24 cellular contexts compared by ENCODE assay signal in genomic region chr10:72220637-72221036, GRCh38. TPM values are rescaled to one million over a fixed set of nuclear protein-coding genes. Genes with fewer than 3 reads are reported as not detected.
DNase-seq lines count a peak whose midpoint lies in the region; ATAC-seq and TF ChIP-seq lines count a peak whose summit lies in the region.
"Had no signal": no experiment of that assay in that cellular context is flagged by ENCODE, and none has a peak within 500 bp of the region (broad histone marks: within the 10 kb centered on the region; RNA-seq: fewer than 3 reads in every experiment).

No MANE protein-coding gene starts in this region.

- dilution Hi-C loops in IMR-90 (cut with HindIII; ENCODE audit: low sequenced_read_pairs, unreplicated experiment): no loop called here

- TF ChIP-seq CTCF in IMR-90 (conservative IDR thresholded peaks at IDR 0.05; ENCODE audit: low read depth, low read length) (no peak), sigmoid colon (IDR thresholded peaks at IDR 0.05) (no peak)

- no peak overlapping the region for H3K4me2 ChIP-seq in IMR-90 (ENCODE audit: low read depth, low read length)
- H3K4me2 ChIP-seq: SK-N-SH had no signal

- no peaks in the 10 kb centered on the region for H3K9me3 ChIP-seq in IMR-90 (ENCODE audit: control insufficient read depth, insufficient read depth, low read length)
- no peaks in the 10 kb centered on the region for H3K9me3 ChIP-seq in sigmoid colon
- H3K9me3 ChIP-seq: body of pancreas, heart right ventricle, neutrophil, SK-N-SH had no signal

- peaks cover 37% of the 10 kb centered on the region for H3K36me3 Mint-ChIP-seq in activated naive CD8-positive, alpha-beta T cell treated with anti-CD3 and anti-CD28 coated beads for 36 hours
- H3K36me3 Mint-ChIP-seq: IgD-negative memory B cell had no signal

- peaks cover 51% of the 10 kb centered on the region for H3K4me1 Mint-ChIP-seq in activated naive CD8-positive, alpha-beta T cell treated with anti-CD3 and anti-CD28 coated beads for 36 hours

- H4K5ac ChIP-seq in IMR-90 (ENCODE audit: low read depth, low read length): no peak overlapping the region

- no peak overlapping the region for H4K8ac ChIP-seq in IMR-90 (ENCODE audit: low read depth in 2 of 2, low read length in 2 of 2)

- POLR2A ChIA-PET in IMR-90 (lab: Charles Lee; ENCODE audit: unreplicated experiment): no interaction called here

- ATAC-seq in IMR-90 (ENCODE audit: low read depth): no peak
- ATAC-seq in HG02678 (IDR thresholded peaks at IDR 0.05; ENCODE audit: unreplicated experiment): no peak
- ATAC-seq: body of pancreas, heart right ventricle had no signal

- H3K4me3 ChIP-seq in IMR-90 (ENCODE audit: insufficient read depth, low read depth, low read length) (no peak overlapping the region), sigmoid colon (no peak overlapping the region)
- H3K4me3 ChIP-seq: body of pancreas, GM23248, heart right ventricle had no signal

- H3K56ac ChIP-seq in IMR-90 (ENCODE audit: extremely low read depth, insufficient read depth, low read length): no peak overlapping the region

- H2BK20ac ChIP-seq in IMR-90 (ENCODE audit: low read depth, low read length): no peak overlapping the region

- peak overlapping the region; percentile 77 for H3K27ac Mint-ChIP-seq in activated naive CD8-positive, alpha-beta T cell treated with anti-CD3 and anti-CD28 coated beads for 36 hours
- H3K27ac Mint-ChIP-seq: progenitor cell of endocrine pancreas; T-helper 2 cell treated with Interferon-gamma antibody and Interleukin-4, amounts not matched to agents 5 μg/mL and 100 μg/mL, for 36 hours had no signal

- H3K18ac ChIP-seq in IMR-90 (ENCODE audit: low read depth, low read length): no peak overlapping the region

- H3K27me3 Mint-ChIP-seq in activated naive CD8-positive, alpha-beta T cell treated with anti-CD3 and anti-CD28 coated beads for 36 hours: no peaks in the 10 kb centered on the region
- H3K27me3 Mint-ChIP-seq: IgD-negative memory B cell, progenitor cell of endocrine pancreas had no signal

- H3K36me3 ChIP-seq in IMR-90 (ENCODE audit: control insufficient read depth, insufficient read depth, low read length) (peaks cover 8% of the 10 kb centered on the region; the same call in 1 of the 2 replicates), sigmoid colon (peaks cover 0 to 32% (median 2%) of the 10 kb centered on the region in 4 donors)

- peaks cover 5% of the 10 kb centered on the region; the same call in 1 of the 2 replicates for H3K9me1 ChIP-seq in IMR-90 (ENCODE audit: insufficient read depth, low read length)

- H3K9ac ChIP-seq in IMR-90 (ENCODE audit: low read depth, low read length): no peak overlapping the region
- H3K9ac ChIP-seq: GM23248, SK-N-SH had no signal

- H3K14ac ChIP-seq in IMR-90 (replicated peaks; ENCODE audit: low read depth, low read length): no peak overlapping the region

- CTCF ChIA-PET in IMR-90 (lab: Yijun Ruan, JAX): no interaction called here

- BruUV-seq in IMR-90 (replicated peaks; lab: Mats Ljungman, UMichigan): no TSS peak

- H3K4me3 Mint-ChIP-seq in activated naive CD8-positive, alpha-beta T cell treated with anti-CD3 and anti-CD28 coated beads for 36 hours: no peak overlapping the region
- H3K4me3 Mint-ChIP-seq: T-helper 2 cell treated with Interferon-gamma antibody and Interleukin-4, amounts not matched to agents 5 μg/mL and 100 μg/mL, for 36 hours had no signal

- no peaks in the 10 kb centered on the region for H3K27me3 ChIP-seq in IMR-90 (ENCODE audit: control insufficient read depth, insufficient read depth, low read length)
- H3K27me3 ChIP-seq in sigmoid colon: no peaks in the 10 kb centered on the region
- H3K27me3 ChIP-seq: body of pancreas, heart right ventricle, neutrophil had no signal

- H3K79me1 ChIP-seq in IMR-90 (ENCODE audit: low read depth in 1 of 2, low read length in 2 of 2): peaks cover 17 to 41% of the 10 kb centered on the region in 2 experiments

- H3K23ac ChIP-seq in IMR-90 (ENCODE audit: low read depth, low read length): no peak overlapping the region

- H2BK15ac ChIP-seq in IMR-90 (ENCODE audit: low read depth, low read length): no peak overlapping the region

- H2BK5ac ChIP-seq in IMR-90 (ENCODE audit: low read depth, low read length, poor library complexity, severe bottlenecking): no peak overlapping the region

- H3K4me1 ChIP-seq in IMR-90 (ENCODE audit: control insufficient read depth, insufficient read depth, low read length): peaks cover 5% of the 10 kb centered on the region; the same call in 1 of the 2 replicates
- peaks cover 0 to 57% (median 47%) of the 10 kb centered on the region in 4 donors for H3K4me1 ChIP-seq in sigmoid colon

- peak; percentile 31 for DNase-seq in CD1c-positive myeloid dendritic cell (ENCODE audit: extremely low spot score)
- DNase-seq in IMR-90: no peak
- DNase-seq in activated naive CD8-positive, alpha-beta T cell treated with anti-CD3 and anti-CD28 coated beads for 36 hours: no peak
- no peak for DNase-seq in sigmoid colon
- DNase-seq in NCI-H1092 treated with DMSO at 0.1 percent for 48 hours (lab: John Stamatoyannopoulos, UW): no peak
- DNase-seq in EL: no peak
- DNase-seq: activated T-cell treated with anti-CD3 and anti-CD28 coated beads, Interleukin-2, amount 50 U/mL, for 48 hours; body of pancreas; cerebellar nuclear complex; DMS153; GM23248; heart right ventricle; NCI-H1105 treated with DMSO at 0.1 percent for 48 hours; NCI-H2029; NCI-H345; NCI-H774; SK-N-SH had no signal

- intact Hi-C loops in IMR-90 (cut with micrococcal nuclease) (no loop called here), sigmoid colon (cut with DNase I) (no loop called here)

- H4K20me1 ChIP-seq in IMR-90 (ENCODE audit: insufficient read depth, low read length): no peaks in the 10 kb centered on the region; the same call in 1 of the 2 replicates

- in situ Hi-C loops in IMR-90 (cut with MboI; ENCODE audit: low sequenced_read_pairs): no loop called here

- no peak for TF ChIP-seq POLR2A in IMR-90 (IDR thresholded peaks at IDR 0.05; ENCODE audit: low read depth, low read length)
- TF ChIP-seq POLR2A in sigmoid colon (IDR thresholded peaks at IDR 0.05): no peak

- H2BK120ac ChIP-seq in IMR-90 (ENCODE audit: low read depth, low read length): no peak overlapping the region

- H4K91ac ChIP-seq in IMR-90 (ENCODE audit: insufficient read depth, low read depth, low read length): no peak overlapping the region

- no peak overlapping the region for H2AK5ac ChIP-seq in IMR-90 (ENCODE audit: low read depth, low read length)

- H3K9me3 Mint-ChIP-seq in activated naive CD8-positive, alpha-beta T cell treated with anti-CD3 and anti-CD28 coated beads for 36 hours: no peaks in the 10 kb centered on the region
- H3K9me3 Mint-ChIP-seq: IgD-negative memory B cell; T-helper 2 cell treated with Interferon-gamma antibody and Interleukin-4, amounts not matched to agents 5 μg/mL and 100 μg/mL, for 36 hours had no signal

- H2AK9ac ChIP-seq in IMR-90 (replicated peaks; ENCODE audit: low read depth, low read length, poor library complexity): no peak overlapping the region

- no peak overlapping the region for H2AFZ ChIP-seq in IMR-90 (replicated peaks; ENCODE audit: low read length, poor library complexity)
- H2AFZ ChIP-seq: GM23248 had no signal

- TF ChIP-seq EP300 in sigmoid colon (IDR thresholded peaks at IDR 0.05): no peak

- WGBS in IMR-90 (ENCODE audit: extremely low coverage in 2 of 2, insufficient read length in 1 of 2), 2 experiments: 100% methylated on average over 2 of the region's 8 CpGs; no CpG with 5 or more reads in 1 of the 2 experiments
- WGBS in sigmoid colon, 2 donors: 82 to 84% methylated on average over 8 of the region's 8 CpGs

- TF ChIP-seq RAD21 in IMR-90 (IDR thresholded peaks at IDR 0.05; ENCODE audit: low read length): no peak

- H3K4ac ChIP-seq in IMR-90 (ENCODE audit: low read depth, low read length): no peak overlapping the region

- H3K27ac ChIP-seq in IMR-90 (ENCODE audit: insufficient read depth, low read length) (no peak overlapping the region), sigmoid colon (peak overlapping the region in 3 of 4 donors; percentile 21 to 93 (median 54))
- H3K27ac ChIP-seq: epithelial cell of prostate, GM23248, neutrophil, VCaP had no signal

TF ChIP-seq in IMR-90, 13 proteins besides CTCF, POLR2A, EP300 and RAD21 (continues in another document):
- TF ChIP-seq CEBPB (IDR thresholded peaks at IDR 0.05; ENCODE audit: low read depth, low read length) (no peak), MAZ (IDR thresholded peaks at IDR 0.05; ENCODE audit: borderline replicate concordance, low read depth, low read length) (no peak), RFX5 (IDR thresholded peaks at IDR 0.05; ENCODE audit: low read depth, low read length) (no peak), CHD1 (IDR thresholded peaks at IDR 0.05; ENCODE audit: low read depth, low read length) (no peak), MXI1 (IDR thresholded peaks at IDR 0.05; ENCODE audit: borderline replicate concordance, low read depth, low read length) (no peak), RCOR1 (IDR thresholded peaks at IDR 0.05; ENCODE audit: insufficient replicate concordance, low read length) (no peak), SMC3 (IDR thresholded peaks at IDR 0.05; ENCODE audit: low read depth, low read length) (no peak)

RNA-seq across cellular contexts. Expression of gene ASCC1, which starts 4.6 kb away (rescaled TPM):
- total RNA-seq in IMR-90 (2012; rRNA removed) (21.0 and 21.9 TPM in 2 replicates), sigmoid colon (10 to 100 TPM; 21.0 to 53.7 (median 37.1) TPM)
- polyA plus RNA-seq in IMR-90 (2012; rRNA removed) (12.3 and 15.9 TPM in 2 replicates), sigmoid colon (10 to 100 TPM; 15.3 to 21.5 (median 15.6) TPM)
- polyA plus RNA-seq in IMR-90 (2012; cell fraction: cytosol; rRNA removed): 5.2 and 5.6 TPM in 2 replicates
- polyA plus RNA-seq in IMR-90 (2012; cell fraction: nucleus; rRNA removed; ENCODE audit: low replicate concordance): 1.5 and 9.0 TPM in 2 replicates
- 10 to 100 TPM; 57.3 to 57.7 TPM for total RNA-seq in activated naive CD8-positive, alpha-beta T cell treated with anti-CD3 and anti-CD28 coated beads for 36 hours

RNA-seq across cellular contexts. Expression of gene ANAPC16, which starts 4.8 kb away (rescaled TPM):
- total RNA-seq in IMR-90 (2012; rRNA removed) (26.3 and 35.3 TPM in 2 replicates), sigmoid colon (100 to 1,000 TPM in 3 of 4 donors, 10 to 100 TPM in 1; 80.0 to 228 (median 157) TPM)
- polyA plus RNA-seq in IMR-90 (2012; rRNA removed) (17.4 and 25.2 TPM in 2 replicates), sigmoid colon (100 to 1,000 TPM; 107 to 203 (median 198) TPM)
- 11.2 and 14.4 TPM in 2 replicates for polyA plus RNA-seq in IMR-90 (2012; cell fraction: cytosol; rRNA removed)
- polyA plus RNA-seq in IMR-90 (2012; cell fraction: nucleus; rRNA removed; ENCODE audit: low replicate concordance): 4.8 and 19.4 TPM in 2 replicates
- 10 to 100 TPM; 71.0 to 81.8 TPM for total RNA-seq in activated naive CD8-positive, alpha-beta T cell treated with anti-CD3 and anti-CD28 coated beads for 36 hours

RNA-seq across cellular contexts. Expression of gene DDIT4, which starts 53.1 kb away (rescaled TPM):
- total RNA-seq in IMR-90 (2012; rRNA removed) (108 and 110 TPM in 2 replicates), sigmoid colon (100 to 1,000 TPM in 2 of 4 donors, 10 to 100 TPM in 2; 77.2 to 202 (median 133) TPM)
- polyA plus RNA-seq in IMR-90 (2012; rRNA removed) (31.0 and 59.6 TPM in 2 replicates), sigmoid colon (100 to 1,000 TPM in 1 of 3 donors, 10 to 100 TPM in 2; 71.5 to 413 (median 85.3) TPM)
- polyA plus RNA-seq in IMR-90 (2012; cell fraction: cytosol; rRNA removed): 38.8 and 80.6 TPM in 2 replicates
- 80.3 and 93.3 TPM in 2 replicates for polyA plus RNA-seq in IMR-90 (2012; cell fraction: nucleus; rRNA removed; ENCODE audit: low replicate concordance)
- 100 to 1,000 TPM; 422 to 424 TPM for total RNA-seq in activated naive CD8-positive, alpha-beta T cell treated with anti-CD3 and anti-CD28 coated beads for 36 hours
